In genomic region chr14:44316647-44317432, GRCh38 we compare ENCODE assay signal across 1 cellular context.
A peak's percentile ranks its signal among the peaks of the same experiment; 100 is the strongest.
TF ChIP-seq lines count a peak whose summit lies in the region.

No MANE protein-coding gene starts in this region.

TF ChIP-seq in HepG2, 621 proteins besides CTCF, POLR2A, EP300 and RAD21 (continued from another document and continues in another):
- TF ChIP-seq PRDM4 (CRISPR knock-in tag; IDR thresholded peaks at IDR 0.05; ENCODE audit: borderline replicate concordance) (no peak), EHMT2 (IDR thresholded peaks at IDR 0.05; ENCODE audit: borderline replicate concordance, low read depth, low read length) (no peak), ZNF607 (CRISPR knock-in tag; IDR thresholded peaks at IDR 0.05; ENCODE audit: borderline replicate concordance) (no peak), RBAK (CRISPR knock-in tag; IDR thresholded peaks at IDR 0.05) (no peak), ARID3A (IDR thresholded peaks at IDR 0.05; ENCODE audit: low read depth, low read length) (peak; percentile 24; the same call in 1 of the 2 replicates), SALL1 (CRISPR knock-in tag; IDR thresholded peaks at IDR 0.05) (peak; percentile 68), TCF7 (IDR thresholded peaks at IDR 0.05; ENCODE audit: low read depth) (peak; percentile 44; the same call in 1 of the 2 replicates), ZNF335 (CRISPR knock-in tag; IDR thresholded peaks at IDR 0.05) (0 out of 2 replicates have a peak, but pooled peaks have one; percentile 43), ARID5B (CRISPR knock-in tag; IDR thresholded peaks at IDR 0.05) (peak; percentile 88), FOSL2 (CRISPR knock-in tag; IDR thresholded peaks at IDR 0.05) (peak; percentile 100), PRMT3 (CRISPR knock-in tag; IDR thresholded peaks at IDR 0.05; ENCODE audit: borderline replicate concordance, low read depth) (no peak), NRL (CRISPR knock-in tag; IDR thresholded peaks at IDR 0.05; ENCODE audit: borderline replicate concordance) (no peak), SCMH1 (CRISPR knock-in tag; IDR thresholded peaks at IDR 0.05; ENCODE audit: borderline replicate concordance) (no peak), SRY (CRISPR knock-in tag; IDR thresholded peaks at IDR 0.05) (no peak), RARA (CRISPR knock-in tag; IDR thresholded peaks at IDR 0.05) (peak; percentile 50; the same call in 1 of the 2 replicates), KLF16 (CRISPR knock-in tag; IDR thresholded peaks at IDR 0.05) (0 out of 4 replicates have a peak, but pooled peaks of 1 of the 2 experiments have one; percentile 26), ATF7 (IDR thresholded peaks at IDR 0.05) (peak; percentile 49; the same call in 1 of the 2 replicates), ATF7 (CRISPR knock-in tag; IDR thresholded peaks at IDR 0.05) (no peak), ZNF276 (CRISPR knock-in tag; IDR thresholded peaks at IDR 0.05; ENCODE audit: low read depth) (no peak), ZBTB37 (CRISPR knock-in tag; IDR thresholded peaks at IDR 0.05) (no peak), ZNF724P (CRISPR knock-in tag; IDR thresholded peaks at IDR 0.05; ENCODE audit: borderline replicate concordance) (no peak), RFXANK (CRISPR knock-in tag; IDR thresholded peaks at IDR 0.05) (no peak), FOSL1 (CRISPR knock-in tag; IDR thresholded peaks at IDR 0.05; ENCODE audit: borderline replicate concordance) (peak; percentile 88; the same call in 1 of the 2 replicates), NFE2 (CRISPR knock-in tag; IDR thresholded peaks at IDR 0.05) (no peak), JUNB (CRISPR knock-in tag; IDR thresholded peaks at IDR 0.05; ENCODE audit: borderline replicate concordance) (peak; percentile 93), MIER3 (CRISPR knock-in tag; IDR thresholded peaks at IDR 0.05; ENCODE audit: borderline replicate concordance) (no peak), JUN (CRISPR knock-in tag; IDR thresholded peaks at IDR 0.05) (peak; percentile 97), KAT2B (IDR thresholded peaks at IDR 0.05; ENCODE audit: borderline replicate concordance, low read depth, low read length) (no peak), ZNF562 (CRISPR knock-in tag; IDR thresholded peaks at IDR 0.05; ENCODE audit: borderline replicate concordance) (no peak), TBX3 (IDR thresholded peaks at IDR 0.05; ENCODE audit: borderline replicate concordance) (peak; percentile 34; the same call in 1 of the 2 replicates), HIC2 (CRISPR knock-in tag; IDR thresholded peaks at IDR 0.05; ENCODE audit: low read depth) (no peak), GATA4 (IDR thresholded peaks at IDR 0.05; ENCODE audit: borderline replicate concordance, low read depth) (no peak), ZNF430 (CRISPR knock-in tag; IDR thresholded peaks at IDR 0.05) (no peak), ZNF704 (CRISPR knock-in tag; IDR thresholded peaks at IDR 0.05; ENCODE audit: borderline replicate concordance) (no peak), SIX4 (CRISPR knock-in tag; IDR thresholded peaks at IDR 0.05) (no peak), HMG20A (CRISPR knock-in tag; IDR thresholded peaks at IDR 0.05; ENCODE audit: borderline replicate concordance) (peak; percentile 72; the same call in 1 of the 2 replicates), TEAD2 (CRISPR knock-in tag; IDR thresholded peaks at IDR 0.05) (no peak), CEBPZ (IDR thresholded peaks at IDR 0.05; ENCODE audit: low read length) (no peak), CREB1 (IDR thresholded peaks at IDR 0.05) (peak; percentile 72), CREB1 (CRISPR knock-in tag; IDR thresholded peaks at IDR 0.05) (no peak), SOX13 (IDR thresholded peaks at IDR 0.05) (no peak), SOX13 (CRISPR knock-in tag; conservative IDR thresholded peaks at IDR 0.05 in 1 of 2, IDR thresholded peaks at IDR 0.05 in 1 of 2) (peak in 1 of 2 experiments; percentile 76; a peak in 2 of 4 replicates), NCOA2 (CRISPR knock-in tag; IDR thresholded peaks at IDR 0.05) (no peak), FOXP1 (IDR thresholded peaks at IDR 0.05) (no peak), FOXP1 (CRISPR knock-in tag; IDR thresholded peaks at IDR 0.05) (peak; percentile 45; the same call in 1 of the 2 replicates), ELF3 (CRISPR knock-in tag; IDR thresholded peaks at IDR 0.05) (peak; percentile 59), ELF4 (CRISPR knock-in tag; IDR thresholded peaks at IDR 0.05; ENCODE audit: borderline replicate concordance) (no peak), POLR2AphosphoS2 (IDR thresholded peaks at IDR 0.05; ENCODE audit: low read depth, low read length) (no peak), MLX (CRISPR knock-in tag; IDR thresholded peaks at IDR 0.05) (peak; percentile 97), ZNF670 (CRISPR knock-in tag; IDR thresholded peaks at IDR 0.05; ENCODE audit: borderline replicate concordance) (0 out of 2 replicates have a peak, but pooled peaks have one; percentile 43)
